In genomic region chr2:99141110-99142108, GRCh38 we compare ENCODE assay signal across 8 cellular contexts. TPM values are rescaled to one million over a fixed set of nuclear protein-coding genes. Genes with fewer than 3 reads are reported as not detected.
A peak's percentile ranks its signal among the peaks of the same experiment; 100 is the strongest.
DNase-seq lines count a peak whose midpoint lies in the region; ATAC-seq and TF ChIP-seq lines count a peak whose summit lies in the region.

C2orf15 (plus strand) TSS chr2:99141707; CDS start chr2:99150559, 8,852 bp downstream.

- peak within 1 kb of the TSS; percentile 96 for H3K27ac Mint-ChIP-seq in activated T-cell treated with anti-CD3 and anti-CD28 coated beads, Interleukin-2, amount 50 U/mL, for 24 hours

- peak within 1 kb of the TSS; percentile 88 for H3K4me3 ChIP-seq in PC-3 (ENCODE audit: low read length)
- peak within 1 kb of the TSS; percentile 62 to 96 for H3K4me3 ChIP-seq in esophagus (ENCODE audit: low read depth in 1 of 2, low read length in 2 of 2)
- H3K4me3 ChIP-seq in mucosa of stomach (ENCODE audit: low read length) = peak within 1 kb of the TSS; percentile 43

- H3K9ac ChIP-seq in PC-3 (ENCODE audit: low read length) (peak within 1 kb of the TSS; percentile 71), mucosa of stomach (ENCODE audit: low read length) (peak within 1 kb of the TSS; percentile 78)

- in situ Hi-C loops in KBM-7 (cut with MboI; ENCODE audit: low pct_unique_long_range_greater_than_20kb, low sequenced_read_pairs) = no loop called here

- peak; percentile 90 for ATAC-seq in GM21737 (IDR thresholded peaks at IDR 0.05; ENCODE audit: unreplicated experiment)
- ATAC-seq in PC-3 = peak; percentile 87

- H3K9me3 ChIP-seq in PC-3 (ENCODE audit: low read length) = no peaks in the 10 kb centered on the region
- H3K9me3 ChIP-seq in esophagus (ENCODE audit: control insufficient read depth in 2 of 2, insufficient read depth in 1 of 2, low read depth in 1 of 2, low read length in 1 of 2) = no peaks in the 10 kb centered on the region
- H3K9me3 ChIP-seq in mucosa of stomach (ENCODE audit: control insufficient read depth, low read length) = no peaks in the 10 kb centered on the region

- peaks cover 3% of the 10 kb centered on the region for H3K9me3 Mint-ChIP-seq in activated T-cell treated with anti-CD3 and anti-CD28 coated beads, Interleukin-2, amount 50 U/mL, for 24 hours

- no peaks in the 10 kb centered on the region for H3K9me2 ChIP-seq in PC-3 (replicated peaks; ENCODE audit: low read length)

- peaks cover 20% of the 10 kb centered on the region for H3K4me1 ChIP-seq in PC-3 (ENCODE audit: insufficient read depth, low read length)
- no peaks in the 10 kb centered on the region for H3K4me1 ChIP-seq in esophagus (ENCODE audit: control insufficient read depth in 2 of 2, insufficient read depth in 2 of 2, low read length in 1 of 2)
- H3K4me1 ChIP-seq in mucosa of stomach (ENCODE audit: control insufficient read depth, insufficient read depth, low read length) = peaks cover 4% of the 10 kb centered on the region

- DNase-seq in DMS53 treated with DMSO at 0.1 percent for 48 hours (lab: John Stamatoyannopoulos, UW; ENCODE audit: unreplicated experiment) = peak; percentile 100
- DNase-seq in KBM-7 = peak; percentile 94
- DNase-seq in PC-3 = peak; percentile 93
- peak; percentile 99 for DNase-seq in activated T-cell treated with anti-CD3 and anti-CD28 coated beads, Interleukin-2, amount 50 U/mL, for 24 hours
- DNase-seq in stimulated activated CD8-positive, alpha-beta memory T cell treated with anti-CD3 and anti-CD28 coated beads, Interleukin-4, amount 100 ng/mL, for 48 hours = peak; percentile 98

- H3K4me1 Mint-ChIP-seq in activated T-cell treated with anti-CD3 and anti-CD28 coated beads, Interleukin-2, amount 50 U/mL, for 24 hours (ENCODE audit: low read depth) = peaks cover 24% of the 10 kb centered on the region

- WGBS in esophagus, 2 donors = 0 to 1% methylated on average over 68 to 84 of the region's 84 CpGs

- no peaks in the 10 kb centered on the region for H3F3A ChIP-seq in PC-3 (ENCODE audit: low read length, unreplicated experiment)

- H3K36me3 ChIP-seq in PC-3 (ENCODE audit: low read depth, low read length) (no peaks in the 10 kb centered on the region), esophagus (ENCODE audit: control insufficient read depth in 2 of 2, insufficient read depth in 2 of 2, low read length in 1 of 2) (no peaks in the 10 kb centered on the region), mucosa of stomach (ENCODE audit: control insufficient read depth, insufficient read depth, low read length) (no peaks in the 10 kb centered on the region)

- peaks cover 16% of the 10 kb centered on the region for H3K36me3 Mint-ChIP-seq in activated T-cell treated with anti-CD3 and anti-CD28 coated beads, Interleukin-2, amount 50 U/mL, for 24 hours (ENCODE audit: low read depth)

- no peaks in the 10 kb centered on the region for H4K20me1 ChIP-seq in PC-3 (ENCODE audit: low read length)

- intact Hi-C loops in PC-3 (cut with micrococcal nuclease) = loop anchor here (1.0 to 2.0 kb wide), 2 partner anchors 13 to 40 kb away; partner anchors contain the start of genes LIPT1, MITD1, MRPL30 and TSGA10

- BruUV-seq in PC-3 (replicated peaks; lab: Mats Ljungman, UMichigan) = TSS peak; percentile 51

- POLR2A ChIA-PET in PC-3 (lab: Charles Lee; ENCODE audit: unreplicated experiment) = interaction anchor here (0.7 to 1.1 kb wide), 3 partner anchors 13 to 1422 kb away, joined by 3 read pairs; partner anchors contain the start of genes LIPT1, PDCL3 and TSGA10

- H3K27me3 ChIP-seq in PC-3 (ENCODE audit: low read length) = no peaks in the 10 kb centered on the region
- no peaks in the 10 kb centered on the region for H3K27me3 ChIP-seq in esophagus (ENCODE audit: control insufficient read depth in 1 of 2, insufficient read depth in 2 of 2, low read length in 2 of 2)
- H3K27me3 ChIP-seq in mucosa of stomach (ENCODE audit: control insufficient read depth, insufficient read depth, low read length) = no peaks in the 10 kb centered on the region

- peak within 1 kb of the TSS; percentile 96 for H3K4me3 Mint-ChIP-seq in activated T-cell treated with anti-CD3 and anti-CD28 coated beads, Interleukin-2, amount 50 U/mL, for 24 hours

- CTCF ChIA-PET in PC-3 (lab: Charles Lee) = interaction anchor here (0.6 to 1.6 kb wide), 4 partner anchors 14 to 56 kb away, joined by 3 to 9 read pairs (median 4); partner anchors contain the start of genes LIPT1 and TSGA10

- no peaks in the 10 kb centered on the region for H3K27me3 Mint-ChIP-seq in activated T-cell treated with anti-CD3 and anti-CD28 coated beads, Interleukin-2, amount 50 U/mL, for 24 hours

- no peak for TF ChIP-seq CTCF in PC-3 (conservative IDR thresholded peaks at IDR 0.05; ENCODE audit: low read depth, low read length)

- H3K4me2 ChIP-seq in PC-3 (ENCODE audit: low read length) = peak within 1 kb of the TSS; percentile 98

- H3K27ac ChIP-seq in PC-3 (ENCODE audit: low read length) (peak within 1 kb of the TSS; percentile 48), esophagus (ENCODE audit: low read depth in 2 of 2, low read length in 1 of 2) (peak within 1 kb of the TSS; percentile 88 to 92)

- H2AFZ ChIP-seq in PC-3 (ENCODE audit: low read length) = peak within 1 kb of the TSS; percentile 95

- H3K79me2 ChIP-seq in PC-3 (ENCODE audit: low read length) = peaks cover 26% of the 10 kb centered on the region

RNA-seq across cellular contexts. Expression of gene C2orf15, which starts in this region (rescaled TPM):
- 3.3 and 4.4 TPM in 2 replicates for total RNA-seq in PC-3 (2014; rRNA removed)
- polyA plus RNA-seq in esophagus = 1 to 10 TPM in 1 of 2 donors, under 1 TPM in 1; 0.63 to 1.1 TPM

Comparison
In these comparisons a context has a peak if more than half of its experiments do, and no peak if none do; other contexts are left out.
1. Peak in every context shown above with its lines: DNase-seq, ATAC-seq, H3K4me3 ChIP-seq and H3K27ac ChIP-seq.